Comparison of ENCODE assay signal across 8 cellular contexts in genomic region chr9:104991144-104991953, GRCh38.
DNase-seq lines count a peak whose midpoint lies in the region; ATAC-seq and TF ChIP-seq lines count a peak whose summit lies in the region.

No MANE protein-coding gene starts in this region.

- peaks cover 47% of the 10 kb centered on the region for H3K4me1 Mint-ChIP-seq in nephron

- no peaks in the 10 kb centered on the region for H3K9me3 Mint-ChIP-seq in nephron

- DNase-seq in DMS153 (lab: John Stamatoyannopoulos, UW) (peak; percentile 39), fibroblast of the aortic adventitia (ENCODE audit: low read depth) (peak; percentile 87)
- DNase-seq in Jurkat, Clone E6-1 (ENCODE audit: low read depth, low spot score), result peak; percentile 95
- peak; percentile 74 for DNase-seq in activated effector memory CD4-positive, alpha-beta T cell treated with Interleukin-2 at 50 U/mL for 16 hours
- DNase-seq in stimulated activated naive CD8-positive, alpha-beta T cell treated with anti-CD3 and anti-CD28 coated beads, Interleukin-15, Interleukin-2, amounts not matched to agents 100 U/mL and 50 U/mL, for 24 hours, result peak; percentile 84

- peak; percentile 86 for ATAC-seq in GM21619 (IDR thresholded peaks at IDR 0.05; ENCODE audit: unreplicated experiment)
- peak; percentile 79 for ATAC-seq in stimulated activated naive CD8-positive, alpha-beta T cell treated with anti-CD3 and anti-CD28 coated beads, Interleukin-15, Interleukin-2, amounts not matched to agents 100 U/mL and 50 U/mL, for 24 hours

- H3K4me3 ChIP-seq in Jurkat, Clone E6-1 (ENCODE audit: low read length), result peak overlapping the region; percentile 63
- peak overlapping the region; percentile 82 for H3K4me3 ChIP-seq in fibroblast of the aortic adventitia (ENCODE audit: low read depth, low read length)

- TF ChIP-seq CTCF in fibroblast of the aortic adventitia (IDR thresholded peaks at IDR 0.05; ENCODE audit: insufficient read depth, low read length), result no peak
- no peak for TF ChIP-seq CTCF in nephron (IDR thresholded peaks at IDR 0.05; ENCODE audit: unreplicated experiment in 3 of 3)

- peaks cover 14% of the 10 kb centered on the region for H3K27me3 Mint-ChIP-seq in nephron (ENCODE audit: low read depth)

- H3K27ac Mint-ChIP-seq in nephron, result peak overlapping the region; percentile 98

- H3K36me3 Mint-ChIP-seq in nephron (ENCODE audit: low read depth), result no peaks in the 10 kb centered on the region

- peak overlapping the region; percentile 86 to 92 (median 90) for H3K4me3 Mint-ChIP-seq in nephron

- TF ChIP-seq POLR2A in Raji (IDR thresholded peaks at IDR 0.05; ENCODE audit: insufficient read depth, low read depth, low read length), result peak; percentile 2; the same call in 1 of the 2 replicates

Comparison
In these comparisons a context has a peak if more than half of its experiments do, and no peak if none do; other contexts are left out.
1. Peak in every context shown above with its lines: DNase-seq, ATAC-seq and H3K4me3 ChIP-seq.
2. DNase-seq: peak in every context shown above with its lines; median percentile 95 in Jurkat, Clone E6-1; 87 in fibroblast of the aortic adventitia; 84 in stimulated activated naive CD8-positive, alpha-beta T cell treated with anti-CD3 and anti-CD28 coated beads, Interleukin-15, Interleukin-2, amounts not matched to agents 100 U/mL and 50 U/mL, for 24 hours; 74 in activated effector memory CD4-positive, alpha-beta T cell treated with Interleukin-2 at 50 U/mL for 16 hours; 39 in DMS153.